Comparison of ENCODE assay signal across 10 cellular contexts in the genomic region with DNA sequence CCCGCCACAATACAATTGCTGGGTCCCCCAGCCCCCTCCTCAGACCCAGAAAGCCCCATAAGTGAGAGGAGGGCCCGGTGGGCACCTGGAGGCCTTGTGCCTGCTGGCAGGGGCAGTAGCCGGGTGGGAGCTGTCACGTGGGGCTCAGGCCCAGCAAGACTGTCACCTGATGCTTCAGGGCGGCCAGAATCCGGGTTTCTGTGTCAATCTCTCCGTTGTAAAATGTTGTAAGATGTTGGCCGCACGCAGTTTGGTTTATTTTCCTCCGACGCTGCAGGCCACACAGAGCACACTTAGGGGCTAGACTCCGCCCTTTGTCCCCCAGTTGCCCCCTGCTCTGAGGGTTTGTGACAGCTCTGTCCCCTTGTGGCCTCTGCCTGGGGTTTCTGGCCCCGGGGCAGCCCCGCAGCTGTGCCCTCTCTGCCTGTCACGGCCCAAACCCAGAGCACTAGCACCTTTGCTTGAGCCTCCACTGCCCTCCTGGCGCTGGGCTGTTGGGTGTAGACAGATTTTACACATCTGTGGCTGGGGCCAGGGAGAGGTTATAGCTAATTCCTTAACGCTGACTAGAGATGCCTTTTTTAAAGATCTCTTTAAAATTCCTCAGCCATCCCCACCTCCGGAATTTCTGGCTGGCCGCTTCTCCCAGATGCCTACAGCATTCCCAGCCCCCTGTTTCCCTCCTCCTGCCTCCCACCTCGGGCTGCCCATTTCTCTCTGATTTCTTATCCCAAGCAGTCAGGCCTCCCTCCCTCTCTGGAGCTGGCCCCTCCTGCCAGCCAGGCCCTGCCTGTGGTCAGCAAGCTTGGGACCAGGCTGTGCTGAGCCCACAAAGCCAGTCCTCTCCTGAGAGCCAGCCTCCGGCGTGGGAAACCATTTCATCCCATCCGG. TPM values are rescaled to one million over a fixed set of nuclear protein-coding genes. Genes with fewer than 3 reads are reported as not detected.
DNase-seq lines count a peak whose midpoint lies in the region; ATAC-seq and TF ChIP-seq lines count a peak whose summit lies in the region.
"Had no signal": no experiment of that assay in that cellular context is flagged by ENCODE, and none has a peak within 500 bp of the region (broad histone marks: within the 10 kb centered on the region; RNA-seq: fewer than 3 reads in every experiment).

No MANE protein-coding gene starts in this region.

- H3K27me3 Mint-ChIP-seq in HFFc6 (ENCODE audit: insufficient read depth): peaks cover 9% of the 10 kb centered on the region
- no peaks in the 10 kb centered on the region for H3K27me3 Mint-ChIP-seq in chondrocyte (ENCODE audit: low read depth)
- peaks cover 7% of the 10 kb centered on the region for H3K27me3 Mint-ChIP-seq in type B pancreatic cell
- H3K27me3 Mint-ChIP-seq in activated CD4-positive, alpha-beta memory T cell treated with anti-CD3 and anti-CD28 coated beads for 36 hours: no peaks in the 10 kb centered on the region
- H3K27me3 Mint-ChIP-seq: stimulated activated naive CD8-positive, alpha-beta T cell treated with anti-CD3 and anti-CD28 coated beads, Interleukin-15, Interleukin-2, amounts not matched to agents 100 ng/mL and 50 ng/mL, for 24 hours had no signal

- no peaks in the 10 kb centered on the region for H3K9me3 Mint-ChIP-seq in HFFc6
- no peaks in the 10 kb centered on the region for H3K9me3 Mint-ChIP-seq in chondrocyte (ENCODE audit: low read depth)
- H3K9me3 Mint-ChIP-seq in type B pancreatic cell: no peaks in the 10 kb centered on the region
- no peaks in the 10 kb centered on the region for H3K9me3 Mint-ChIP-seq in activated CD4-positive, alpha-beta memory T cell treated with anti-CD3 and anti-CD28 coated beads for 36 hours
- H3K9me3 Mint-ChIP-seq: stimulated activated naive CD8-positive, alpha-beta T cell treated with anti-CD3 and anti-CD28 coated beads, Interleukin-15, Interleukin-2, amounts not matched to agents 100 ng/mL and 50 ng/mL, for 24 hours had no signal

- H3K4me3 Mint-ChIP-seq in HFFc6 (peak overlapping the region; percentile 62), chondrocyte (ENCODE audit: unreplicated experiment) (peak overlapping the region; percentile 43), type B pancreatic cell (peak overlapping the region; percentile 64)
- H3K4me3 Mint-ChIP-seq in activated CD4-positive, alpha-beta memory T cell treated with anti-CD3 and anti-CD28 coated beads for 36 hours: no peak overlapping the region
- H3K4me3 Mint-ChIP-seq: stimulated activated naive CD8-positive, alpha-beta T cell treated with anti-CD3 and anti-CD28 coated beads, Interleukin-15, Interleukin-2, amounts not matched to agents 100 ng/mL and 50 ng/mL, for 24 hours had no signal

- no peaks in the 10 kb centered on the region for H3K36me3 ChIP-seq in lower lobe of right lung

- H3K27ac Mint-ChIP-seq in HFFc6 (peak overlapping the region; percentile 92), chondrocyte (ENCODE audit: unreplicated experiment) (peak overlapping the region; percentile 98), type B pancreatic cell (peak overlapping the region; percentile 77)
- no peak overlapping the region for H3K27ac Mint-ChIP-seq in activated CD4-positive, alpha-beta memory T cell treated with anti-CD3 and anti-CD28 coated beads for 36 hours
- H3K27ac Mint-ChIP-seq: stimulated activated naive CD8-positive, alpha-beta T cell treated with anti-CD3 and anti-CD28 coated beads, Interleukin-15, Interleukin-2, amounts not matched to agents 100 ng/mL and 50 ng/mL, for 24 hours had no signal

- H3K27ac ChIP-seq in lower lobe of right lung: peak overlapping the region; percentile 71

- no peaks in the 10 kb centered on the region for H3K27me3 ChIP-seq in lower lobe of right lung (ENCODE audit: low read depth)

- TF ChIP-seq CTCF in HFFc6 (IDR thresholded peaks at IDR 0.05) (no peak; the same call in 1 of the 2 replicates), chondrocyte (IDR thresholded peaks at IDR 0.05) (no peak), lower lobe of right lung (IDR thresholded peaks at IDR 0.05) (no peak), type B pancreatic cell (conservative IDR thresholded peaks at IDR 0.05) (no peak)

- peak; percentile 5 to 26 for ATAC-seq in lower lobe of right lung

- H3K36me3 Mint-ChIP-seq in HFFc6 (ENCODE audit: low read depth): no peaks in the 10 kb centered on the region
- H3K36me3 Mint-ChIP-seq in chondrocyte (ENCODE audit: low read depth): no peaks in the 10 kb centered on the region
- no peaks in the 10 kb centered on the region for H3K36me3 Mint-ChIP-seq in type B pancreatic cell
- H3K36me3 Mint-ChIP-seq in activated CD4-positive, alpha-beta memory T cell treated with anti-CD3 and anti-CD28 coated beads for 36 hours: no peaks in the 10 kb centered on the region

- H3K4me1 Mint-ChIP-seq in HFFc6 (ENCODE audit: low read depth): peaks cover 30% of the 10 kb centered on the region
- H3K4me1 Mint-ChIP-seq in chondrocyte (ENCODE audit: low read depth): peaks cover 47% of the 10 kb centered on the region
- peaks cover 13% of the 10 kb centered on the region for H3K4me1 Mint-ChIP-seq in type B pancreatic cell (ENCODE audit: unreplicated experiment)
- H3K4me1 Mint-ChIP-seq in activated CD4-positive, alpha-beta memory T cell treated with anti-CD3 and anti-CD28 coated beads for 36 hours (ENCODE audit: low read depth): peaks cover 8% of the 10 kb centered on the region

- POLR2A ChIA-PET in activated CD4-positive, alpha-beta memory T cell treated with anti-CD3 and anti-CD28 coated beads for 36 hours (lab: Charles Lee): no interaction called here

- intact Hi-C loops in lower lobe of right lung (cut with DNase I): no loop called here
- intact Hi-C loops in activated CD4-positive, alpha-beta memory T cell treated with anti-CD3 and anti-CD28 coated beads for 36 hours (cut with micrococcal nuclease): no loop called here

- DNase-seq in HFFc6: peak; percentile 83
- DNase-seq in chondrocyte (ENCODE audit: low spot score): peak; percentile 94
- DNase-seq in lower lobe of right lung: no peak
- no peak for DNase-seq in type B pancreatic cell (ENCODE audit: extremely low spot score, unreplicated experiment)
- DNase-seq in activated CD4-positive, alpha-beta T cell treated with anti-CD3 and anti-CD28 coated beads for 4 hours: no peak
- DNase-seq in NOMO-1 treated with dmso at 0.1 percent for 144 hours (lab: John Stamatoyannopoulos, UW; ENCODE audit: unreplicated experiment): no peak
- DNase-seq in DMS 273 treated with DMSO at 0.1 percent for 48 hours (lab: John Stamatoyannopoulos, UW): no peak
- no peak for DNase-seq in activated CD4-positive, alpha-beta memory T cell treated with anti-CD3 and anti-CD28 coated beads for 36 hours

- CTCF ChIA-PET in activated CD4-positive, alpha-beta memory T cell treated with anti-CD3 and anti-CD28 coated beads for 36 hours (lab: Charles Lee): interaction anchor here (0.9 to 4.3 kb wide), 10 partner anchors 10 to 42 kb away, joined by 4 to 53 read pairs (median 6); no protein-coding TSS in a partner anchor

- peaks cover 33% of the 10 kb centered on the region for H3K4me1 ChIP-seq in lower lobe of right lung

- H3K4me3 ChIP-seq in lower lobe of right lung: no peak overlapping the region

- no peaks in the 10 kb centered on the region for H3K9me3 ChIP-seq in lower lobe of right lung

RNA-seq across cellular contexts. Expression of a gene that starts 3.2 kb away (rescaled TPM):
- 10 to 100 TPM in 1 of 6 experiments, 1 to 10 TPM in 5; 4.6 to 12.7 (median 5.2) TPM for total RNA-seq in HFFc6 (2021; fragmentation: NEBNext Ultra II Directional; extraction: Animal tissue kit (Norgen Biotek cat#: 25700))
- 10.6 to 17.2 TPM (median 15.1 TPM) in 3 replicates for total RNA-seq in chondrocyte
- 9.6 TPM for total RNA-seq in lower lobe of right lung
- total RNA-seq in type B pancreatic cell (ENCODE audit: low replicate concordance): 21.2 and 30.8 TPM in 2 replicates
- 10 to 100 TPM; 10.3 to 11.8 TPM for total RNA-seq in activated CD4-positive, alpha-beta memory T cell treated with anti-CD3 and anti-CD28 coated beads for 36 hours

RNA-seq across cellular contexts. Expression of a gene that starts 53.6 kb away (rescaled TPM):
- not detected for total RNA-seq in HFFc6 (2021; fragmentation: NEBNext Ultra II Directional; extraction: Animal tissue kit (Norgen Biotek cat#: 25700))
- total RNA-seq in chondrocyte: 0.25 to 0.58 TPM (median 0.51 TPM) in 3 replicates
- total RNA-seq in lower lobe of right lung: 18.2 TPM
- 18.0 and 40.3 TPM in 2 replicates for total RNA-seq in type B pancreatic cell (ENCODE audit: low replicate concordance)
- total RNA-seq in activated CD4-positive, alpha-beta memory T cell treated with anti-CD3 and anti-CD28 coated beads for 36 hours: under 1 TPM; 0.73 to 0.88 TPM
- total RNA-seq: endothelial cell of umbilical vein had no signal

Comparison
In these comparisons a context has a peak if more than half of its experiments do, and no peak if none do; other contexts are left out.
1. DNase-seq: peak in HFFc6 (single experiment) and chondrocyte (single experiment); none in lower lobe of right lung (single experiment), type B pancreatic cell (single experiment), activated CD4-positive, alpha-beta T cell treated with anti-CD3 and anti-CD28 coated beads for 4 hours (0 of 2), NOMO-1 treated with dmso at 0.1 percent for 144 hours (single experiment), DMS 273 treated with DMSO at 0.1 percent for 48 hours (single experiment) and activated CD4-positive, alpha-beta memory T cell treated with anti-CD3 and anti-CD28 coated beads for 36 hours (single experiment).
2. RNA of a gene that starts 53.6 kb away (total RNA-seq): 18.2 TPM in lower lobe of right lung (single experiment) and 18.0 to 40.3 TPM in type B pancreatic cell; 0.73 to 0.88 TPM in activated CD4-positive, alpha-beta memory T cell treated with anti-CD3 and anti-CD28 coated beads for 36 hours, 0.25 to 0.58 TPM in chondrocyte and not detected in HFFc6; every median in the first group is over 10 times any median in the second.